Comparison of ENCODE assay signal across 1 cellular context in genomic region chr2:200856806-200857205, GRCh38.
TF ChIP-seq lines count a peak whose summit lies in the region.

No MANE protein-coding gene starts in this region.

TF ChIP-seq in HepG2, 621 proteins besides CTCF, POLR2A, EP300 and RAD21:
- peak; percentile 37 for TF ChIP-seq AGO2 (optimal IDR thresholded peaks at IDR 0.05; ENCODE audit: low read depth, low read length)
- no peak for TF ChIP-seq ZNF639 (CRISPR knock-in tag; conservative IDR thresholded peaks at IDR 0.05)
- peak; percentile 65; the same call in 1 of the 2 replicates for TF ChIP-seq RBFOX2 (IDR thresholded peaks at IDR 0.05; ENCODE audit: low read depth, low read length)
TF ChIP-seq in HepG2: peak in this region for 2.
